ENCODE assay signal across 8 cellular contexts in the genomic region with DNA sequence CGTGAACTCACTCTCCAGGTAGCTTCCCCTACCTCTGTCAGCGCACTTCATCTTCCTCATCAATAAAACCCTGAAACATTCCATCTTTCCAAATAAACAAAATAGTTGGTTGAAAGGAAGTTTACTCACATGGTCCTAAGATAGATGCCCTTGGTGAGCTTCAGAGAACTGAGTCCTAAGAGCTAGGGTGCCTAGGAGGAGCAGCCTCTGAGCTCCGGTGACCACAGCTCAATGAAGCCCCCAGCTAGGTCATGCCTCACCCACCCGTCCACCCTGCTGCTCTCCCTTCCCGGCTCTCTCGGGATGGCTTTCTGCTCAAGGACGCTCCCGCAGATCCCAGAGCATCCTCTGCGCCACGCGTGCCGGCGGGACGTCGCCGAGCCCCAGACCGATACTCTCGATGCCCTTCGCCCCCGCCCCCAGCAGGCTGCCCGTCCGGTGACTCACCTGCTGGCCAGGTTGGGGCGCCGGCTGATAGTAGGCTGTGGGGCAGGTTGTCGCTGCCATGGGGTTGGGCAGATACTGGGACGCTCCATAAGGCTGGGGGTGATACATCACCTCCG. TPM values are rescaled to one million over a fixed set of nuclear protein-coding genes. Genes with fewer than 3 reads are reported as not detected.
A peak's percentile ranks its signal among the peaks of the same experiment; 100 is the strongest.
DNase-seq lines count a peak whose midpoint lies in the region; ATAC-seq and TF ChIP-seq lines count a peak whose summit lies in the region.

No MANE protein-coding gene starts in this region.

- peak overlapping the region; percentile 65 for H3K23ac ChIP-seq in neuronal stem cell (ENCODE audit: low read depth, low read length, poor library complexity)

- DNase-seq in EL, result peak; percentile 59
- DNase-seq in epithelial cell of proximal tubule (ENCODE audit: low read depth), result no peak
- DNase-seq in neuronal stem cell (ENCODE audit: low spot score), result no peak
- DNase-seq in NOMO-1 treated with dmso at 0.1 percent for 144 hours (lab: John Stamatoyannopoulos, UW; ENCODE audit: unreplicated experiment), result no peak
- DNase-seq in MV-4-11 (lab: John Stamatoyannopoulos, UW), result no peak
- no peak for DNase-seq in SK-N-DZ (ENCODE audit: low spot score)

- H2AK5ac ChIP-seq in neuronal stem cell (ENCODE audit: low read depth, low read length), result no peak overlapping the region

- ATAC-seq in HG03039 (IDR thresholded peaks at IDR 0.05; ENCODE audit: unreplicated experiment), result no peak

- H3K4me1 ChIP-seq in HUES64 (ENCODE audit: insufficient read depth, low read length) (peaks cover 8% of the 10 kb centered on the region; the same call in 1 of the 2 replicates), neuronal stem cell (ENCODE audit: control insufficient read depth in 2 of 2, insufficient read depth in 1 of 2, low read depth in 1 of 2, low read length in 2 of 2) (peaks cover 2 to 3% of the 10 kb centered on the region in 2 donors)

- H2BK15ac ChIP-seq in neuronal stem cell (ENCODE audit: low read length), result peak overlapping the region; percentile 46

- no peak overlapping the region for H2BK12ac ChIP-seq in neuronal stem cell (ENCODE audit: low read length)

- H3K4ac ChIP-seq in neuronal stem cell (ENCODE audit: low read length), result no peak overlapping the region

- H3K79me1 ChIP-seq in neuronal stem cell (ENCODE audit: low read depth, low read length), result no peaks in the 10 kb centered on the region

- H2BK5ac ChIP-seq in neuronal stem cell (ENCODE audit: low read length), result no peak overlapping the region

- H4K8ac ChIP-seq in neuronal stem cell (ENCODE audit: low read depth, low read length), result no peak overlapping the region

- TF ChIP-seq CTCF in epithelial cell of proximal tubule (conservative IDR thresholded peaks at IDR 0.05; ENCODE audit: low read depth, low read length), result no peak

- no peak overlapping the region for H4K91ac ChIP-seq in neuronal stem cell (ENCODE audit: low read depth, low read length, poor library complexity)

- no peaks in the 10 kb centered on the region for H3K9me3 ChIP-seq in HUES64 (ENCODE audit: insufficient read depth, low read depth, low read length)
- no peaks in the 10 kb centered on the region for H3K9me3 ChIP-seq in neuronal stem cell (replicated peaks in 1 of 2; ENCODE audit: control insufficient read depth in 2 of 2, insufficient read depth in 1 of 2, low read depth in 1 of 2, low read length in 2 of 2)

- no peaks in the 10 kb centered on the region for H3K36me3 ChIP-seq in HUES64 (ENCODE audit: insufficient read depth, low read length)
- no peaks in the 10 kb centered on the region for H3K36me3 ChIP-seq in neuronal stem cell (replicated peaks in 1 of 2; ENCODE audit: control insufficient read depth in 2 of 2, insufficient read depth in 2 of 2, low read length in 2 of 2)

- H3K27ac ChIP-seq in HUES64 (ENCODE audit: low read depth, low read length) (no peak overlapping the region; the same call in 1 of the 2 replicates), neuronal stem cell (replicated peaks; ENCODE audit: low read length) (no peak overlapping the region)

- H3K9ac ChIP-seq in HUES64 (ENCODE audit: low read depth, low read length) (peak overlapping the region; percentile 72), neuronal stem cell (ENCODE audit: low read depth, low read length, poor library complexity) (no peak overlapping the region)

- H3K4me3 ChIP-seq in HUES64 (ENCODE audit: low read length) (peak overlapping the region; percentile 72), epithelial cell of proximal tubule (ENCODE audit: low read depth, low read length) (peak overlapping the region; percentile 43), neuronal stem cell (ENCODE audit: low read length in 2 of 2) (peak overlapping the region; percentile 50 to 89)

- H3K27me3 ChIP-seq in HUES64 (ENCODE audit: insufficient read depth, low read length), result peaks cover 18% of the 10 kb centered on the region
- peaks cover 0 to 23% (median 9%) of the 10 kb centered on the region in 3 experiments for H3K27me3 ChIP-seq in neuronal stem cell (ENCODE audit: control insufficient read depth in 3 of 3, insufficient read depth in 3 of 3, low read depth in 1 of 3, low read length in 3 of 3)

- H2BK120ac ChIP-seq in neuronal stem cell (ENCODE audit: low read depth, low read length), result peak overlapping the region; percentile 55

- H3K18ac ChIP-seq in neuronal stem cell (ENCODE audit: low read length), result peak overlapping the region; percentile 45

- peak overlapping the region; percentile 89 for H3K4me2 ChIP-seq in neuronal stem cell (ENCODE audit: insufficient read depth, low read length, poor library complexity, severe bottlenecking)

- WGBS in HUES64, result 3% methylated on average over 27 of the region's 27 CpGs
- WGBS in neuronal stem cell (ENCODE audit: extremely low coverage in 2 of 2, insufficient read length in 2 of 2, insufficient replicate concordance in 1 of 2), 2 donors, result no CpG with 5 or more reads among the region's 27 CpGs

- peak overlapping the region; percentile 99 for H2AFZ ChIP-seq in neuronal stem cell (ENCODE audit: low read length)

- H3K14ac ChIP-seq in neuronal stem cell (ENCODE audit: low read length), result peak overlapping the region; percentile 38

RNA-seq across cellular contexts. Expression of gene VGLL3, which starts 0.7 kb away (rescaled TPM):
- 12.7 TPM for polyA plus RNA-seq in HUES64 (2013, experiment 1 of 2)
- 12.0 TPM for polyA plus RNA-seq in HUES64 (2013, experiment 2 of 2)
- total RNA-seq in epithelial cell of proximal tubule, result 7.9 and 9.9 TPM in 2 replicates
- 2.7 TPM for polyA plus RNA-seq in neuronal stem cell (2013, experiment 1 of 2)
- polyA plus RNA-seq in neuronal stem cell (2013, experiment 2 of 2), result 2.5 TPM
- polyA plus RNA-seq in SK-N-DZ (2014; cell fraction: cytosol; rRNA removed), result 0.15 and 0.36 TPM in 2 replicates
- 0.16 and 0.19 TPM in 2 replicates for polyA plus RNA-seq in SK-N-DZ (2014; cell fraction: nucleus; rRNA removed)
